In genomic region chr1:46197551-46198025, GRCh38 we compare ENCODE assay signal across 8 cellular contexts. TPM values are rescaled to one million over a fixed set of nuclear protein-coding genes. Genes with fewer than 3 reads are reported as not detected.
DNase-seq lines count a peak whose midpoint lies in the region; FAIRE-seq and TF ChIP-seq lines count a peak whose summit lies in the region.

No MANE protein-coding gene starts in this region.

- H2BK120ac ChIP-seq in neuronal stem cell (ENCODE audit: low read depth, low read length): no peak overlapping the region

- no peaks in the 10 kb centered on the region for H3K27me3 ChIP-seq in CD8-positive, alpha-beta memory T cell (ENCODE audit: insufficient read depth, low read length, poor library complexity, severe bottlenecking)
- H3K27me3 ChIP-seq in MG63: no peaks in the 10 kb centered on the region
- no peaks in the 10 kb centered on the region for H3K27me3 ChIP-seq in endodermal cell (ENCODE audit: control insufficient read depth, insufficient read depth, low read length, poor library complexity, severe bottlenecking)
- H3K27me3 ChIP-seq in neuronal stem cell (ENCODE audit: control insufficient read depth in 3 of 3, insufficient read depth in 3 of 3, low read depth in 1 of 3, low read length in 3 of 3): no peaks in the 10 kb centered on the region

- 72 to 84% methylated on average over 9 of the region's 9 CpGs for WGBS in endodermal cell (ENCODE audit: insufficient coverage in 1 of 2, insufficient read length in 1 of 2), 2 experiments
- no CpG with 5 or more reads among the region's 9 CpGs for WGBS in neuronal stem cell (ENCODE audit: extremely low coverage in 2 of 2, insufficient read length in 2 of 2, insufficient replicate concordance in 1 of 2), 2 donors

- H3K79me1 ChIP-seq in neuronal stem cell (ENCODE audit: low read depth, low read length): peaks cover 7% of the 10 kb centered on the region

- H2BK5ac ChIP-seq in neuronal stem cell (ENCODE audit: low read length): peak overlapping the region; percentile 6

- no peak overlapping the region for H3K4ac ChIP-seq in neuronal stem cell (ENCODE audit: low read length)

- FAIRE-seq in RCC 7860 (lab: Jason Lieb, UNC): no peak

- H2BK15ac ChIP-seq in neuronal stem cell (ENCODE audit: low read length): no peak overlapping the region

- H3K18ac ChIP-seq in neuronal stem cell (ENCODE audit: low read length): peak overlapping the region; percentile 98

- peak overlapping the region; percentile 67 for H3K27ac ChIP-seq in CD8-positive, alpha-beta memory T cell (ENCODE audit: low read depth, low read length)
- H3K27ac ChIP-seq in endodermal cell (ENCODE audit: low read depth, low read length) (no peak overlapping the region), neuronal stem cell (replicated peaks; ENCODE audit: low read length) (no peak overlapping the region)

- H3K4me1 ChIP-seq in CD8-positive, alpha-beta memory T cell (ENCODE audit: insufficient read depth, low read length): peaks cover 28% of the 10 kb centered on the region
- no peaks in the 10 kb centered on the region for H3K4me1 ChIP-seq in endodermal cell (ENCODE audit: control insufficient read depth, insufficient read depth, low read length)
- peaks cover 8 to 11% of the 10 kb centered on the region in 2 donors for H3K4me1 ChIP-seq in neuronal stem cell (ENCODE audit: control insufficient read depth in 2 of 2, insufficient read depth in 1 of 2, low read depth in 1 of 2, low read length in 2 of 2)

- no peak for DNase-seq in CD8-positive, alpha-beta memory T cell
- DNase-seq in MG63 (no peak), endodermal cell (peak; percentile 64), neuronal stem cell (ENCODE audit: low spot score) (no peak), LoVo (ENCODE audit: low spot score) (no peak), RCC 7860 (ENCODE audit: low spot score) (no peak), D341Med (ENCODE audit: low spot score) (no peak)
- DNase-seq in stimulated activated CD4-positive, alpha-beta T cell treated with anti-CD3 and anti-CD28 coated beads, Interleukin-12 subunit alpha, Interleukin-12 subunit beta, amount 100 ng/mL, for 4 hours: no peak

- no peaks in the 10 kb centered on the region for H3K9me3 Mint-ChIP-seq in CD8-positive, alpha-beta memory T cell
- no peaks in the 10 kb centered on the region for H3K9me3 Mint-ChIP-seq in endodermal cell

- no peak for TF ChIP-seq CTCF in endodermal cell (conservative IDR thresholded peaks at IDR 0.05)

- H3K4me2 ChIP-seq in neuronal stem cell (ENCODE audit: insufficient read depth, low read length, poor library complexity, severe bottlenecking): peak overlapping the region; percentile 71

- peaks cover 17% of the 10 kb centered on the region for H3K36me3 ChIP-seq in CD8-positive, alpha-beta memory T cell (ENCODE audit: insufficient read depth, low read length)
- H3K36me3 ChIP-seq in MG63: peaks cover 28% of the 10 kb centered on the region
- peaks cover 29% of the 10 kb centered on the region for H3K36me3 ChIP-seq in endodermal cell (ENCODE audit: control insufficient read depth, insufficient read depth, low read length)
- peaks cover 23 to 46% of the 10 kb centered on the region in 2 donors for H3K36me3 ChIP-seq in neuronal stem cell (replicated peaks in 1 of 2; ENCODE audit: control insufficient read depth in 2 of 2, insufficient read depth in 2 of 2, low read length in 2 of 2)

- peak overlapping the region; percentile 80 to 92 (median 87) for H3K4me3 Mint-ChIP-seq in CD8-positive, alpha-beta memory T cell
- H3K4me3 Mint-ChIP-seq in endodermal cell: peak overlapping the region; percentile 77

- peaks cover 0 to 2% of the 10 kb centered on the region in 2 donors for H3K27me3 Mint-ChIP-seq in CD8-positive, alpha-beta memory T cell
- no peaks in the 10 kb centered on the region for H3K27me3 Mint-ChIP-seq in endodermal cell (ENCODE audit: insufficient read depth)

- peak overlapping the region; percentile 87 for H3K4me3 ChIP-seq in CD8-positive, alpha-beta memory T cell (ENCODE audit: low read length)
- H3K4me3 ChIP-seq in MG63 (peak overlapping the region; percentile 89), endodermal cell (ENCODE audit: low read length) (peak overlapping the region; percentile 91), neuronal stem cell (ENCODE audit: low read length in 2 of 2) (peak overlapping the region; percentile 92 to 98)

- peak overlapping the region; percentile 82 for H2AK5ac ChIP-seq in neuronal stem cell (ENCODE audit: low read depth, low read length)

- H4K8ac ChIP-seq in neuronal stem cell (ENCODE audit: low read depth, low read length): no peak overlapping the region

- no peak overlapping the region for H2BK12ac ChIP-seq in neuronal stem cell (ENCODE audit: low read length)

- H4K91ac ChIP-seq in neuronal stem cell (ENCODE audit: low read depth, low read length, poor library complexity): no peak overlapping the region

- H3K23ac ChIP-seq in neuronal stem cell (ENCODE audit: low read depth, low read length, poor library complexity): peak overlapping the region; percentile 59

- peak overlapping the region; percentile 69 for H3K9ac ChIP-seq in endodermal cell (ENCODE audit: extremely low read depth, low read length, poor library complexity, severe bottlenecking)
- H3K9ac ChIP-seq in neuronal stem cell (ENCODE audit: low read depth, low read length, poor library complexity): peak overlapping the region; percentile 85

- no peak overlapping the region for H3K14ac ChIP-seq in neuronal stem cell (ENCODE audit: low read length)

- POLR2A ChIA-PET in CD8-positive, alpha-beta memory T cell (lab: Charles Lee): no interaction called here

- H3K9me3 ChIP-seq in CD8-positive, alpha-beta memory T cell (ENCODE audit: low read length): no peaks in the 10 kb centered on the region
- H3K9me3 ChIP-seq in MG63 (no peaks in the 10 kb centered on the region), endodermal cell (ENCODE audit: control insufficient read depth, low read length) (no peaks in the 10 kb centered on the region), neuronal stem cell (replicated peaks in 1 of 2; ENCODE audit: control insufficient read depth in 2 of 2, insufficient read depth in 1 of 2, low read depth in 1 of 2, low read length in 2 of 2) (no peaks in the 10 kb centered on the region)

- CTCF ChIA-PET in CD8-positive, alpha-beta memory T cell (lab: Charles Lee): interaction anchor here (0.9 to 1.4 kb wide), 2 partner anchors 23 to 26 kb away, joined by 3 to 8 read pairs; no protein-coding TSS in a partner anchor

- H3K4me1 Mint-ChIP-seq in CD8-positive, alpha-beta memory T cell: peaks cover 21 to 32% (median 29%) of the 10 kb centered on the region in 3 donors
- H3K4me1 Mint-ChIP-seq in endodermal cell: peaks cover 6% of the 10 kb centered on the region

- H2AFZ ChIP-seq in neuronal stem cell (ENCODE audit: low read length): peak overlapping the region; percentile 100

- H3K36me3 Mint-ChIP-seq in CD8-positive, alpha-beta memory T cell: peaks cover 0 to 40% (median 6%) of the 10 kb centered on the region in 3 donors
- peaks cover 23% of the 10 kb centered on the region for H3K36me3 Mint-ChIP-seq in endodermal cell (ENCODE audit: low read depth)

- H3K27ac Mint-ChIP-seq in CD8-positive, alpha-beta memory T cell: peak overlapping the region in 6 of 8 donors; percentile 21 to 88 (median 84)
- H3K27ac Mint-ChIP-seq in endodermal cell: no peak overlapping the region

RNA-seq across cellular contexts. Expression of gene POMGNT1, which starts 0.6 kb away (rescaled TPM):
- total RNA-seq in CD8-positive, alpha-beta memory T cell: 10 to 100 TPM; 56.4 to 61.4 TPM
- 34.2 TPM for polyA plus RNA-seq in CD8-positive, alpha-beta memory T cell
- 69.4 and 89.7 TPM in 2 replicates for total RNA-seq in MG63 (2014; rRNA removed; shearing (Covaris generic); ENCODE audit: low replicate concordance)
- 100 to 1,000 TPM; 101 TPM for total RNA-seq in endodermal cell
- polyA plus RNA-seq in endodermal cell (2013, experiment 1 of 2): 87.1 TPM
- polyA plus RNA-seq in endodermal cell (2013, experiment 2 of 2): 75.8 TPM
- polyA plus RNA-seq in neuronal stem cell (2013, experiment 1 of 2): 61.7 TPM
- 64.1 TPM for polyA plus RNA-seq in neuronal stem cell (2013, experiment 2 of 2)

RNA-seq across cellular contexts. Expression of gene LURAP1, which starts 5.5 kb away (rescaled TPM):
- not detected for total RNA-seq in CD8-positive, alpha-beta memory T cell
- 0.13 TPM for polyA plus RNA-seq in CD8-positive, alpha-beta memory T cell
- total RNA-seq in MG63 (2014; rRNA removed; shearing (Covaris generic); ENCODE audit: low replicate concordance): 0.16 TPM in 1 of 2 replicates, not detected in the other
- total RNA-seq in endodermal cell: 1 to 10 TPM; 3.5 to 6.0 TPM
- polyA plus RNA-seq in endodermal cell (2013, experiment 1 of 2): 1.6 TPM
- 1.1 TPM for polyA plus RNA-seq in endodermal cell (2013, experiment 2 of 2)
- polyA plus RNA-seq in neuronal stem cell (2013, experiment 1 of 2): 2.2 TPM
- 2.5 TPM for polyA plus RNA-seq in neuronal stem cell (2013, experiment 2 of 2)

RNA-seq across cellular contexts. Expression of gene P3R3URF, which starts 21.3 kb away (rescaled TPM):
- not detected for total RNA-seq in CD8-positive, alpha-beta memory T cell
- not detected for polyA plus RNA-seq in CD8-positive, alpha-beta memory T cell
- not detected in 2 replicates for total RNA-seq in MG63 (2014; rRNA removed; shearing (Covaris generic); ENCODE audit: low replicate concordance)
- not detected for total RNA-seq in endodermal cell
- polyA plus RNA-seq in endodermal cell (2013, experiment 1 of 2): not detected
- not detected for polyA plus RNA-seq in endodermal cell (2013, experiment 2 of 2)
- polyA plus RNA-seq in neuronal stem cell (2013, experiment 1 of 2): not detected
- not detected for polyA plus RNA-seq in neuronal stem cell (2013, experiment 2 of 2)

RNA-seq across cellular contexts. Expression of gene TSPAN1, which starts 22.7 kb away (rescaled TPM):
- not detected for total RNA-seq in CD8-positive, alpha-beta memory T cell
- not detected for polyA plus RNA-seq in CD8-positive, alpha-beta memory T cell
- not detected in 2 replicates for total RNA-seq in MG63 (2014; rRNA removed; shearing (Covaris generic); ENCODE audit: low replicate concordance)
- not detected for total RNA-seq in endodermal cell
- polyA plus RNA-seq in endodermal cell (2013, experiment 1 of 2): not detected
- polyA plus RNA-seq in endodermal cell (2013, experiment 2 of 2): not detected
- not detected for polyA plus RNA-seq in neuronal stem cell (2013, experiment 1 of 2)
- polyA plus RNA-seq in neuronal stem cell (2013, experiment 2 of 2): not detected

RNA-seq across cellular contexts. Expression of gene RAD54L, which starts 50.0 kb away (rescaled TPM):
- 10 to 100 TPM; 50.7 to 53.7 TPM for total RNA-seq in CD8-positive, alpha-beta memory T cell
- polyA plus RNA-seq in CD8-positive, alpha-beta memory T cell: 0.39 TPM
- total RNA-seq in MG63 (2014; rRNA removed; shearing (Covaris generic); ENCODE audit: low replicate concordance): 3.3 and 15.3 TPM in 2 replicates
- total RNA-seq in endodermal cell: 10 to 100 TPM; 38.6 to 58.3 TPM
- polyA plus RNA-seq in endodermal cell (2013, experiment 1 of 2): 31.0 TPM
- polyA plus RNA-seq in endodermal cell (2013, experiment 2 of 2): 30.3 TPM
- polyA plus RNA-seq in neuronal stem cell (2013, experiment 1 of 2): 16.4 TPM
- 16.6 TPM for polyA plus RNA-seq in neuronal stem cell (2013, experiment 2 of 2)
